1 cellular context compared by ENCODE assay signal in genomic region chr17:44774271-44775135, GRCh38.
TF ChIP-seq lines count a peak whose summit lies in the region.

No MANE protein-coding gene starts in this region.

TF ChIP-seq in H1, 55 proteins besides CTCF, POLR2A, EP300 and RAD21 (continued from another document):
- no peak for TF ChIP-seq RBBP5 (IDR thresholded peaks at IDR 0.05; ENCODE audit: borderline replicate concordance, low read depth, low read length)
- TF ChIP-seq CHD1 (IDR thresholded peaks at IDR 0.05; ENCODE audit: low read depth, low read length) = no peak
- no peak for TF ChIP-seq SIRT6 (IDR thresholded peaks at IDR 0.05; ENCODE audit: low read length)
- no peak for TF ChIP-seq NRF1 (IDR thresholded peaks at IDR 0.05; ENCODE audit: low read depth, low read length)
- TF ChIP-seq POLR2AphosphoS5 (IDR thresholded peaks at IDR 0.05; ENCODE audit: low read depth, low read length) = no peak; the same call in 1 of the 2 replicates
- no peak for TF ChIP-seq SP4 (IDR thresholded peaks at IDR 0.05; ENCODE audit: low read length)
- TF ChIP-seq CEBPB (IDR thresholded peaks at IDR 0.05; ENCODE audit: low read depth, low read length) = peak; percentile 63; the same call in 1 of the 2 replicates
- TF ChIP-seq JUND (IDR thresholded peaks at IDR 0.05; ENCODE audit: low read length) = no peak
- no peak for TF ChIP-seq SAP30 (IDR thresholded peaks at IDR 0.05; ENCODE audit: insufficient read depth, insufficient replicate concordance, low read length)
- TF ChIP-seq HDAC6 (IDR thresholded peaks at IDR 0.05; ENCODE audit: low read depth, low read length) = no peak
- no peak for TF ChIP-seq GTF2F1 (IDR thresholded peaks at IDR 0.05; ENCODE audit: borderline replicate concordance, low read depth, low read length)
- TF ChIP-seq EGR1 (IDR thresholded peaks at IDR 0.05; ENCODE audit: borderline replicate concordance, low read depth, low read length) = 0 out of 2 replicates have a peak, but pooled peaks have one; percentile 11
- TF ChIP-seq MAX (IDR thresholded peaks at IDR 0.05) = peak; percentile 75
- no peak for TF ChIP-seq HDAC2 (IDR thresholded peaks at IDR 0.05; ENCODE audit: borderline replicate concordance in 1 of 2, low read depth in 2 of 2, low read length in 2 of 2)
- no peak for TF ChIP-seq KDM4A (IDR thresholded peaks at IDR 0.05; ENCODE audit: low read depth, low read length, severe bottlenecking)
- peak; percentile 27; the same call in 1 of the 2 replicates for TF ChIP-seq CHD2 (IDR thresholded peaks at IDR 0.05; ENCODE audit: low read length)
- no peak for TF ChIP-seq ATF2 (IDR thresholded peaks at IDR 0.05; ENCODE audit: low read length)
- TF ChIP-seq RFX5 (IDR thresholded peaks at IDR 0.05; ENCODE audit: borderline replicate concordance, low read depth, low read length) = no peak
- TF ChIP-seq ATF3 (IDR thresholded peaks at IDR 0.05; ENCODE audit: insufficient read depth, low read depth, low read length) = no peak
- no peak for TF ChIP-seq USF2 (IDR thresholded peaks at IDR 0.05; ENCODE audit: low read length)
- no peak for TF ChIP-seq RXRA (IDR thresholded peaks at IDR 0.05; ENCODE audit: insufficient read depth, low read depth, low read length)
- TF ChIP-seq RNF2 (IDR thresholded peaks at IDR 0.05; ENCODE audit: borderline replicate concordance, low read depth, low read length, missing control alignments, poor library complexity, severe bottlenecking) = no peak
- peak in 1 of 2 experiments; percentile 60; a peak in 1 of 4 replicates for TF ChIP-seq SIN3A (conservative IDR thresholded peaks at IDR 0.05 in 1 of 2, IDR thresholded peaks at IDR 0.05 in 1 of 2; ENCODE audit: low read depth in 1 of 2, low read length in 2 of 2)
- TF ChIP-seq CBX5 (IDR thresholded peaks at IDR 0.05; ENCODE audit: low read depth, low read length) = no peak
- TF ChIP-seq BRCA1 (IDR thresholded peaks at IDR 0.05; ENCODE audit: low read depth, low read length) = no peak
- TF ChIP-seq TEAD4 (IDR thresholded peaks at IDR 0.05; ENCODE audit: low read depth, low read length) = peak; percentile 60; the same call in 1 of the 2 replicates
- TF ChIP-seq NANOG (IDR thresholded peaks at IDR 0.05; ENCODE audit: insufficient read depth, low read depth, low read length, poor library complexity, severe bottlenecking) = no peak
- no peak for TF ChIP-seq ASH2L (IDR thresholded peaks at IDR 0.05; ENCODE audit: low read length)
- no peak for TF ChIP-seq TBP (IDR thresholded peaks at IDR 0.05; ENCODE audit: low read depth, low read length)
- TF ChIP-seq BCL11A (IDR thresholded peaks at IDR 0.05; ENCODE audit: low read depth in 2 of 2, low read length in 2 of 2) = no peak
- 0 out of 2 replicates have a peak, but pooled peaks have one; percentile 27 for TF ChIP-seq YY1 (IDR thresholded peaks at IDR 0.05; ENCODE audit: low read depth, low read length)
- TF ChIP-seq PHF8 (conservative IDR thresholded peaks at IDR 0.05; ENCODE audit: low read depth, low read length) = no peak
- TF ChIP-seq TAF1 (IDR thresholded peaks at IDR 0.05; ENCODE audit: low read depth, low read length) = no peak
- TF ChIP-seq CHD7 (IDR thresholded peaks at IDR 0.05; ENCODE audit: insufficient replicate concordance, low read length) = no peak
- TF ChIP-seq SP2 (IDR thresholded peaks at IDR 0.05; ENCODE audit: low read length) = no peak
- TF ChIP-seq FOSL1 (IDR thresholded peaks at IDR 0.05; ENCODE audit: insufficient read depth, low read depth, low read length) = no peak
- peak; percentile 41; the same call in 1 of the 2 replicates for TF ChIP-seq CREB1 (IDR thresholded peaks at IDR 0.05)
- TF ChIP-seq SUZ12 (IDR thresholded peaks at IDR 0.05; ENCODE audit: low read length) = no peak
